Comparison of ENCODE assay signal across 25 cellular contexts in genomic region chr10:62498271-62498670, GRCh38.
"Had no signal": no experiment of that assay in that cellular context is flagged by ENCODE, and none has a peak within 500 bp of the region (broad histone marks: within the 10 kb centered on the region; RNA-seq: fewer than 3 reads in every experiment).

No MANE protein-coding gene starts in this region.

- DNase-seq: activated CD4-positive, alpha-beta memory T cell treated with anti-CD3 and anti-CD28 coated beads for 36 hours; activated CD4-positive, alpha-beta T cell treated with anti-CD3 and anti-CD28 coated beads for 36 hours; activated CD4-positive, alpha-beta T cell treated with anti-CD3 and anti-CD28 coated beads, Interleukin-2, amount 10 ng/mL, durations not matched to agents 24 days and 14 days; activated CD4-positive, CD25-positive, alpha-beta regulatory T cell; activated CD4-positive, CD25-positive, alpha-beta regulatory T cell treated with anti-CD3 and anti-CD28 coated beads, Interleukin-2, amount 50 U/mL, for 72 hours; activated CD8-positive, alpha-beta memory T cell treated with anti-CD3 and anti-CD28 coated beads, Interleukin-2, amount 10 ng/mL, durations not matched to agents 7 days and 5 days; activated CD8-positive, alpha-beta memory T cell treated with anti-CD3 and anti-CD28 coated beads, Interleukin-2, amount 50 U/mL, for 4 hours; activated CD8-positive, alpha-beta T cell treated with anti-CD3 and anti-CD28 coated beads, Interleukin-2, amount 10 ng/mL, durations not matched to agents 7 days and 5 days; activated effector memory CD4-positive, alpha-beta T cell treated with anti-CD3 and anti-CD28 coated beads, Interleukin-2, amount 50 U/mL, for 16 hours; activated naive CD4-positive, alpha-beta T cell treated with anti-CD3 and anti-CD28 coated beads for 36 hours; activated naive CD8-positive, alpha-beta T cell treated with anti-CD3 and anti-CD28 coated beads for 36 hours; activated naive CD8-positive, alpha-beta T cell treated with anti-CD3 and anti-CD28 coated beads, Interleukin-2, amount 50 U/mL, for 24 hours; activated T-cell treated with anti-CD3 and anti-CD28 coated beads, Interleukin-2, amount 50 U/mL, for 1 hour; activated T-cell treated with anti-CD3 and anti-CD28 coated beads, Interleukin-2, amount 50 U/mL, for 48 hours; adrenal gland; amygdala; aorta; body of pancreas; caudate nucleus; colonic mucosa; effector CD8-positive, alpha-beta T cell; erythroblast; foreskin keratinocyte; head of caudate nucleus; T-helper 2 cell had no signal
